Comparison of ENCODE assay signal across 8 cellular contexts in the genomic region with DNA sequence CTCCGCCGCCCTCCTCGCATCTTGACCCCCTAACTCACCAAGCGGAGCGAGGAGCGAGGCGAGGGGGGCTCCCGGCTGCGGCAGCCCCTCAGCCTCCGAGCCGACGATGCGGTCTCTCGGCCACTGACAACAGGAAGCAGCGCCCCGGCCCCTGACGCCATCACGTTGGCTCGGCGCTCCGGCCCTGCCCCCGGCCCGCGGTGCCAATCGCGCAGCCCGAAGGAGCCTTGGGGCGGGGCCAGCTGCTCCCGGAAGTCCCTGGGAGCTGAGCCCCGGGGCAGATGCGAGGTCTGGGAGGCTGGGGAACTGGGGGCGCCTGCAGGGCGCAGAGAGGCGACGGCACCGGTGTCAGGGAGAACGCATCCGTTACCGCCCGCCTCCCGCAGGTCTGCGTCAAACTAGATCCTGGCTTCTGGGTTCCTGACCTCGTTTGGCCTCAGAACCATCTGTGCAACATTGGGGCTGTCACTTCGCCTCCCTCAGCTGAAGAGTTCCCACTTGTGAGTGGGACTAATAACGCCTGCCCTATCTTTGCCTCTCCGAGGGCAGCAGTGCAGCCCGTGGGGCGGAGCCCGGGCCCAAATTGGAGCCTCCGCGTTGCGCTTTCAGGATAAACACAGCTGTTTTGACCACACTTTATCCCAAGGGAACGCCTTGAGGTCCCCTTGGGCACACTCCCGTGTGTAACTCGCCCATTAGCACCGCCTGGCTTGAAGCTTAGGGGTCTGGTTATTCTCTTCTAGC.
DNase-seq lines count a peak whose midpoint lies in the region; ATAC-seq and TF ChIP-seq lines count a peak whose summit lies in the region.
"Not testable (repeated sequence)": the region's sequence is repeated elsewhere in the genome, so short reads cannot be mapped to it uniquely, and the experiment has no call there.

No MANE protein-coding gene starts in this region.

- H2BK15ac ChIP-seq in mesendoderm (replicated peaks; ENCODE audit: low read depth): not testable (repeated sequence)

- H3K27me3 Mint-ChIP-seq in CD8-positive, alpha-beta T cell (ENCODE audit: low read depth); activated CD8-positive, alpha-beta memory T cell treated with anti-CD3 and anti-CD28 coated beads, Interleukin-2, amount 10 ng/mL, durations not matched to agents 7 days and 5 days: not testable (repeated sequence)

- H3K9me3 Mint-ChIP-seq in CD8-positive, alpha-beta T cell; activated CD8-positive, alpha-beta memory T cell treated with anti-CD3 and anti-CD28 coated beads, Interleukin-2, amount 10 ng/mL, durations not matched to agents 7 days and 5 days (ENCODE audit: low read depth): not testable (repeated sequence)

- intact Hi-C loops in CD8-positive, alpha-beta T cell (cut with DNase I, micrococcal nuclease): not testable (repeated sequence)

- not testable (repeated sequence) for H3K79me2 ChIP-seq in mesendoderm (ENCODE audit: control insufficient read depth, insufficient read depth, low read length)

- H2BK5ac ChIP-seq in mesendoderm (ENCODE audit: low read length): not testable (repeated sequence)

- H3K27ac Mint-ChIP-seq in CD8-positive, alpha-beta T cell: peak overlapping the region; percentile 94
- peak overlapping the region; percentile 91 for H3K27ac Mint-ChIP-seq in activated CD8-positive, alpha-beta memory T cell treated with anti-CD3 and anti-CD28 coated beads, Interleukin-2, amount 10 ng/mL, durations not matched to agents 7 days and 5 days

- not testable (repeated sequence) for H3K23ac ChIP-seq in mesendoderm (ENCODE audit: low read length)

- peak; percentile 71 to 91 (median 83) for DNase-seq in CD8-positive, alpha-beta T cell
- peak; percentile 70 to 81 for DNase-seq in NOMO-1 (lab: John Stamatoyannopoulos, UW; ENCODE audit: unreplicated experiment in 2 of 2)
- DNase-seq in activated CD8-positive, alpha-beta memory T cell treated with anti-CD3 and anti-CD28 coated beads, Interleukin-2, amount 10 ng/mL, durations not matched to agents 7 days and 5 days: peak; percentile 93
- peak; percentile 84 for DNase-seq in mesendoderm
- DNase-seq in stimulated activated CD4-positive, alpha-beta T cell treated with anti-CD3 and anti-CD28 coated beads, TNF-alpha, amount 100 ng/mL, for 48 hours (ENCODE audit: low read depth in 3 of 3): peak; percentile 64 to 77 (median 74)

- H3K18ac ChIP-seq in mesendoderm (ENCODE audit: low read length): not testable (repeated sequence)

- H2BK120ac ChIP-seq in mesendoderm (ENCODE audit: low read depth, low read length): not testable (repeated sequence)

- peak; percentile 94 for ATAC-seq in CD8-positive, alpha-beta T cell
- ATAC-seq in GM19463 (IDR thresholded peaks at IDR 0.05; ENCODE audit: unreplicated experiment) (peak; percentile 94), HG03565 (IDR thresholded peaks at IDR 0.05; ENCODE audit: unreplicated experiment) (peak; percentile 84)
- ATAC-seq in activated CD8-positive, alpha-beta memory T cell treated with anti-CD3 and anti-CD28 coated beads, Interleukin-2, amount 10 ng/mL, durations not matched to agents 7 days and 5 days: peak; percentile 98

- H3K27me3 ChIP-seq in CD8-positive, alpha-beta T cell (ENCODE audit: insufficient read depth, low read length); endocrine pancreas (ENCODE audit: control insufficient read depth, insufficient read depth, low read length); mesendoderm (ENCODE audit: insufficient read depth, low read length, poor library complexity): not testable (repeated sequence)

- H4K5ac ChIP-seq in mesendoderm (ENCODE audit: low read length): not testable (repeated sequence)

- H3K9me3 ChIP-seq in CD8-positive, alpha-beta T cell (ENCODE audit: low read length); endocrine pancreas (ENCODE audit: control insufficient read depth, low read length): not testable (repeated sequence)

- H3K4me2 ChIP-seq in mesendoderm (ENCODE audit: low read length): peak overlapping the region; percentile 25

- H4K8ac ChIP-seq in mesendoderm (ENCODE audit: low read depth, low read length): not testable (repeated sequence)

- peak overlapping the region; percentile 73 for H3K56ac ChIP-seq in mesendoderm (ENCODE audit: low read length)

- no CpG with 5 or more reads among the region's 56 CpGs for WGBS in mesendoderm (ENCODE audit: extremely low coverage, insufficient coverage, low lambda C conversion rate)

- peak overlapping the region; percentile 65 for H3K4me3 ChIP-seq in CD8-positive, alpha-beta T cell (ENCODE audit: low read depth, low read length)
- peak overlapping the region; percentile 47 for H3K4me3 ChIP-seq in endocrine pancreas (ENCODE audit: control insufficient read depth, insufficient read depth, low read length)
- peak overlapping the region; percentile 30 for H3K4me3 ChIP-seq in mesendoderm (ENCODE audit: low read length)

- peak overlapping the region; percentile 76 for H3K27ac ChIP-seq in CD8-positive, alpha-beta T cell (ENCODE audit: low read depth, low read length)
- H3K27ac ChIP-seq in mesendoderm (ENCODE audit: low read depth, low read length): not testable (repeated sequence)

- POLR2A ChIA-PET in CD8-positive, alpha-beta T cell (lab: Charles Lee): interaction anchor here (0.6 to 0.7 kb wide), 2 partner anchors 83 to 120 kb away, joined by 3 to 4 read pairs; partner anchors contain the start of gene LRRC37A3

- H3K4ac ChIP-seq in mesendoderm (ENCODE audit: low read depth, low read length): not testable (repeated sequence)

- TF ChIP-seq CTCF in CD8-positive, alpha-beta T cell (IDR thresholded peaks at IDR 0.05): not testable (repeated sequence)

- peaks cover 19% of the 10 kb centered on the region for H3K4me1 Mint-ChIP-seq in CD8-positive, alpha-beta T cell (ENCODE audit: low read depth)
- H3K4me1 Mint-ChIP-seq in activated CD8-positive, alpha-beta memory T cell treated with anti-CD3 and anti-CD28 coated beads, Interleukin-2, amount 10 ng/mL, durations not matched to agents 7 days and 5 days: peaks cover 15% of the 10 kb centered on the region

- H3K36me3 Mint-ChIP-seq in CD8-positive, alpha-beta T cell; activated CD8-positive, alpha-beta memory T cell treated with anti-CD3 and anti-CD28 coated beads, Interleukin-2, amount 10 ng/mL, durations not matched to agents 7 days and 5 days: not testable (repeated sequence)

- not testable (repeated sequence) for H3K36me3 ChIP-seq in CD8-positive, alpha-beta T cell (ENCODE audit: insufficient read depth, low read length); endocrine pancreas (ENCODE audit: control insufficient read depth, insufficient read depth, low read length); mesendoderm (ENCODE audit: control insufficient read depth, insufficient read depth, low read length)

- H3K9ac ChIP-seq in endocrine pancreas (ENCODE audit: control insufficient read depth, insufficient read depth, low read length) (peak overlapping the region; percentile 38), mesendoderm (ENCODE audit: low read length) (peak overlapping the region; percentile 60)

- not testable (repeated sequence) for H2AK5ac ChIP-seq in mesendoderm (ENCODE audit: low read length)

- H3K79me1 ChIP-seq in mesendoderm (ENCODE audit: low read length): not testable (repeated sequence)

- H3K4me1 ChIP-seq in CD8-positive, alpha-beta T cell (ENCODE audit: insufficient read depth, low read length); endocrine pancreas (ENCODE audit: control insufficient read depth, insufficient read depth, low read length); mesendoderm (ENCODE audit: control insufficient read depth, low read depth, low read length): not testable (repeated sequence)

- CTCF ChIA-PET in CD8-positive, alpha-beta T cell (lab: Charles Lee): not testable (repeated sequence)
- CTCF ChIA-PET in activated CD8-positive, alpha-beta memory T cell treated with anti-CD3 and anti-CD28 coated beads, Interleukin-2, amount 10 ng/mL, durations not matched to agents 7 days and 5 days (lab: Charles Lee): interaction anchor here (0.6 to 1.5 kb wide), 3 partner anchors 101 to 685 kb away, joined by 3 to 5 read pairs (median 3); no protein-coding TSS in a partner anchor

- H3K4me3 Mint-ChIP-seq in CD8-positive, alpha-beta T cell: peak overlapping the region; percentile 88
- peak overlapping the region; percentile 89 for H3K4me3 Mint-ChIP-seq in activated CD8-positive, alpha-beta memory T cell treated with anti-CD3 and anti-CD28 coated beads, Interleukin-2, amount 10 ng/mL, durations not matched to agents 7 days and 5 days
